In the genomic region with DNA sequence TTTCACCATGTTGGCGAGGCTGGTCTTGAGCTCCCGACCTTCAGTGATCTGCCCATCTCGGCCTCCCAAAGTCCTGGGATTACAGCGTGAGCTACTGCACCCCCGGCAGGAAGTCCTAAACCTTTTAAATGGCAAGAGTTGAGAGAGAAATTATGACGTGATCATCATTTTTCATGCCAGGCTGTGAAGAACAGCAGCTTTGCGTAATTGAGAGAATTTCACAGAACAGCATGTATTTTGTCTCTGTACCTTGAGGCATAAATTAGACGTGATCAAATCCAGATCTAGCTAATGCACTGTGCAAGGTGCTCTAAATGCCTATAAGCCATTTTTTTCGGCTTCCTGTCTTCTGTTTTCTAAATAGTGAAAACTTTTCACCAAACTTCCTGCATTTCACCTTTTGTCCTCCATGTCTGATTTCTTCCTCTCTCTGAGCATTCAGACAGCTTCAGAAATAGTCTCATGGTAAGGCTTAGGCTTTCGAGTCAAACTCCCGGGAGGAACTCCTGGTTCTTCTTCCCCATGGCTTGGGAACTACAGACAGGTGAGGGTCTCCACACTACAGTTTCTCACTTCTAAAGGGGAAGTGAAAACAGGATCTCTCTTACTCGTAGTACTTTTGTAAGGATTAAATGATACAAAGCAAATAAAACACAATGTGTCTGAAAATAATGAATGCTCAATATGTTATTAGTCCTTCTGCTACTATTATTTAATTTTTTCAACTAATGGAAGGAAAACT, we compare ENCODE assay signal across 10 cellular contexts. TPM values are rescaled to one million over a fixed set of nuclear protein-coding genes. Genes with fewer than 3 reads are reported as not detected.
A peak's percentile ranks its signal among the peaks of the same experiment; 100 is the strongest.
DNase-seq lines count a peak whose midpoint lies in the region; ATAC-seq, FAIRE-seq and TF ChIP-seq lines count a peak whose summit lies in the region.
"Had no signal": no experiment of that assay in that cellular context is flagged by ENCODE, and none has a peak within 500 bp of the region (broad histone marks: within the 10 kb centered on the region; RNA-seq: fewer than 3 reads in every experiment).

No MANE protein-coding gene starts in this region.

- H4K20me1 ChIP-seq in HepG2 (ENCODE audit: insufficient read depth, low read length): no peaks in the 10 kb centered on the region

- H3K9me3 ChIP-seq in HepG2 (ENCODE audit: low read length): no peaks in the 10 kb centered on the region
- no peaks in the 10 kb centered on the region for H3K9me3 ChIP-seq in right lobe of liver
- no peaks in the 10 kb centered on the region for H3K9me3 ChIP-seq in endodermal cell (ENCODE audit: control insufficient read depth, low read length)
- no peaks in the 10 kb centered on the region for H3K9me3 ChIP-seq in tibial nerve

- H3K79me2 ChIP-seq in HepG2 (ENCODE audit: insufficient read depth, low read length): peaks cover 85% of the 10 kb centered on the region

- in situ Hi-C loops in HepG2 (cut with HindIII; ENCODE audit: extremely low pct_ligation_motif_present, low pct_unique_long_range_greater_than_20kb): no loop called here

- peak overlapping the region; percentile 64 for H3K4me2 ChIP-seq in HepG2 (ENCODE audit: low read depth, low read length)

- CTCF ChIA-PET in HepG2 (lab: Yijun Ruan, JAX; ENCODE audit: low intra/inter-chr PET ratio, low total read pairs): no interaction called here

- H3K36me3 ChIP-seq in HepG2 (replicated peaks in 1 of 2; ENCODE audit: control insufficient read depth in 1 of 2, insufficient read depth in 2 of 2, low read length in 2 of 2): no peaks in the 10 kb centered on the region
- no peaks in the 10 kb centered on the region for H3K36me3 ChIP-seq in right lobe of liver
- H3K36me3 ChIP-seq in endodermal cell (ENCODE audit: control insufficient read depth, insufficient read depth, low read length): no peaks in the 10 kb centered on the region
- no peaks in the 10 kb centered on the region for H3K36me3 ChIP-seq in tibial nerve

- H3K27me3 Mint-ChIP-seq in endodermal cell (ENCODE audit: insufficient read depth): no peaks in the 10 kb centered on the region

- no peak for TF ChIP-seq RAD21 in HepG2 (CRISPR knock-in tag; IDR thresholded peaks at IDR 0.05)

- H3K9ac ChIP-seq in HepG2 (ENCODE audit: insufficient read depth, low read depth, low read length): peak overlapping the region; percentile 55
- no peak overlapping the region for H3K9ac ChIP-seq in endodermal cell (ENCODE audit: extremely low read depth, low read length, poor library complexity, severe bottlenecking)

- no TSS peak for BruUV-seq in HepG2 (replicated peaks; lab: Mats Ljungman, UMichigan)

- TF ChIP-seq POLR2A in HepG2 (IDR thresholded peaks at IDR 0.05; ENCODE audit: insufficient read depth in 1 of 2, low read depth in 2 of 2, low read length in 2 of 2) (no peak), right lobe of liver (IDR thresholded peaks at IDR 0.05) (no peak), tibial nerve (IDR thresholded peaks at IDR 0.05) (no peak), H54 (IDR thresholded peaks at IDR 0.05; ENCODE audit: low read depth, low read length) (no peak)

- POLR2A ChIA-PET in HepG2 (lab: Yijun Ruan, JAX): interaction anchor here (1.4 kb wide), 1 partner anchor 182 kb away, joined by 3 read pairs; the partner anchor contains the start of gene INTS6

- no peaks in the 10 kb centered on the region for H3K9me3 Mint-ChIP-seq in endodermal cell

- H3K4me1 Mint-ChIP-seq in endodermal cell: peaks cover 43% of the 10 kb centered on the region

- FAIRE-seq in HepG2 (lab: Jason Lieb, UNC) (no peak), H54 (lab: Jason Lieb, UNC) (no peak)

- H3K4me3 Mint-ChIP-seq in endodermal cell: no peak overlapping the region

- TF ChIP-seq EP300 in HepG2 (IDR thresholded peaks at IDR 0.05; ENCODE audit: low read depth in 2 of 2, low read length in 2 of 2) (no peak), HepG2 (CRISPR knock-in tag; IDR thresholded peaks at IDR 0.05; ENCODE audit: borderline replicate concordance) (no peak), tibial nerve (IDR thresholded peaks at IDR 0.05) (no peak)

- H3K4me3 ChIP-seq in HepG2 (replicated peaks in 1 of 3; ENCODE audit: insufficient read depth in 1 of 3, low read depth in 2 of 3, low read length in 3 of 3) (no peak overlapping the region; a peak in 1 of 6 replicates), right lobe of liver (no peak overlapping the region), endodermal cell (ENCODE audit: low read length) (no peak overlapping the region), tibial nerve (no peak overlapping the region)

- no peak for ATAC-seq in HepG2
- ATAC-seq in right lobe of liver: no peak
- no peak for ATAC-seq in SK-N-SH treated with all-trans-retinoic acid at 6 μM for 48 hours
- no peak for ATAC-seq in GM19023 (IDR thresholded peaks at IDR 0.05; ENCODE audit: unreplicated experiment)
- ATAC-seq in HG03097 (IDR thresholded peaks at IDR 0.05; ENCODE audit: low FRiP score, unreplicated experiment): no peak

- no peaks in the 10 kb centered on the region for H3K36me3 Mint-ChIP-seq in endodermal cell (ENCODE audit: low read depth)

- peak overlapping the region; percentile 89 for H3K27ac ChIP-seq in HepG2 (ENCODE audit: extremely low read length, insufficient read depth, low read length)
- no peak overlapping the region for H3K27ac ChIP-seq in right lobe of liver
- H3K27ac ChIP-seq in endodermal cell (ENCODE audit: low read depth, low read length): no peak overlapping the region
- peak overlapping the region in 3 of 4 donors; percentile 1 to 86 (median 64) for H3K27ac ChIP-seq in tibial nerve

- 95% methylated on average over 12 of the region's 12 CpGs for WGBS in HepG2 (ENCODE audit: low lambda C conversion rate)
- WGBS in right lobe of liver (ENCODE audit: insufficient coverage, low coverage, low lambda C conversion rate, missing lambda C conversion rate): 77% methylated on average over 12 of the region's 12 CpGs
- WGBS in endodermal cell (ENCODE audit: insufficient coverage in 1 of 2, insufficient read length in 1 of 2), 2 experiments: 92 to 96% methylated on average over 9 to 11 of the region's 12 CpGs
- WGBS in tibial nerve, 2 donors: 67 to 70% methylated on average over 12 of the region's 12 CpGs

- H2AFZ ChIP-seq in HepG2 (ENCODE audit: low read length): no peak overlapping the region

- H3K27me3 ChIP-seq in HepG2 (ENCODE audit: control insufficient read depth in 1 of 2, insufficient read depth in 2 of 2, low read length in 2 of 2): no peaks in the 10 kb centered on the region
- H3K27me3 ChIP-seq in right lobe of liver: no peaks in the 10 kb centered on the region
- no peaks in the 10 kb centered on the region for H3K27me3 ChIP-seq in endodermal cell (ENCODE audit: control insufficient read depth, insufficient read depth, low read length, poor library complexity, severe bottlenecking)
- H3K27me3 ChIP-seq in tibial nerve: no peaks in the 10 kb centered on the region

- intact Hi-C loops in HepG2 (cut with micrococcal nuclease; ENCODE audit: unreplicated experiment): no loop called here
- intact Hi-C loops in right lobe of liver (cut with DNase I): no loop called here

- H3K4me1 ChIP-seq in HepG2 (ENCODE audit: insufficient read depth, low read length) (peaks cover 89% of the 10 kb centered on the region), right lobe of liver (peaks cover 0 to 17% (median 8%) of the 10 kb centered on the region in 4 donors), endodermal cell (ENCODE audit: control insufficient read depth, insufficient read depth, low read length) (no peaks in the 10 kb centered on the region), tibial nerve (peaks cover 0 to 93% (median 27%) of the 10 kb centered on the region in 4 donors)

- peak overlapping the region; percentile 33 for H3K27ac Mint-ChIP-seq in endodermal cell

- no peak for DNase-seq in HepG2 (ENCODE audit: low spot score)
- DNase-seq in right lobe of liver: no peak
- peak; percentile 28 for DNase-seq in endodermal cell
- no peak for DNase-seq in tibial nerve (ENCODE audit: low spot score in 2 of 2)
- DNase-seq in H54 (ENCODE audit: insufficient read length, low spot score): no peak
- DNase-seq: activated CD8-positive, alpha-beta memory T cell treated with anti-CD3 and anti-CD28 coated beads, Interleukin-2, amount 50 U/mL, for 48 hours; NCI-H1436 treated with DMSO at 0.1 percent for 48 hours had no signal

- TF ChIP-seq CTCF in HepG2 (CRISPR knock-in tag; IDR thresholded peaks at IDR 0.05) (no peak), right lobe of liver (IDR thresholded peaks at IDR 0.05) (no peak), endodermal cell (conservative IDR thresholded peaks at IDR 0.05) (no peak), tibial nerve (IDR thresholded peaks at IDR 0.05) (no peak)

TF ChIP-seq in SK-N-SH treated with all-trans-retinoic acid at 6 μM for 48 hours, 23 proteins besides CTCF, POLR2A, EP300 and RAD21 (continues in another document):
- TF ChIP-seq ISL1 (CRISPR knock-in tag; IDR thresholded peaks at IDR 0.05) (0 out of 2 replicates have a peak, but pooled peaks have one; percentile 17), SNAI2 (CRISPR knock-in tag; IDR thresholded peaks at IDR 0.05) (0 out of 2 replicates have a peak, but pooled peaks have one; percentile 23)

RNA-seq across cellular contexts. Expression of gene WDFY2, which starts 51.0 kb away (rescaled TPM):
- total RNA-seq in HepG2 (2016; rRNA removed; fragmentation: Illumina TruSeq; extraction: Trizol) (16.4 and 22.6 TPM in 2 replicates), right lobe of liver (10 to 100 TPM in 1 of 6 experiments, 1 to 10 TPM in 5; 4.5 to 12.0 (median 7.3) TPM), endodermal cell (10 to 100 TPM; 20.6 to 28.0 TPM), tibial nerve (10 to 100 TPM; 12.9 to 23.2 (median 17.1) TPM)
- 2.3 and 2.6 TPM in 2 replicates for total RNA-seq in HepG2 (2016; cell fraction: cytosol; rRNA removed; fragmentation: Illumina TruSeq; extraction: Trizol; ENCODE audit: low read depth)
- total RNA-seq in HepG2 (2016; cell fraction: insoluble cytoplasmic fraction; rRNA removed; fragmentation: Illumina TruSeq; extraction: Trizol): 17.3 and 21.4 TPM in 2 replicates
- total RNA-seq in HepG2 (2016; cell fraction: membrane; rRNA removed; fragmentation: Illumina TruSeq; extraction: Trizol): 5.6 and 7.0 TPM in 2 replicates
- total RNA-seq in HepG2 (2016; cell fraction: nucleus; rRNA removed; fragmentation: Illumina TruSeq; extraction: Trizol): 70.9 and 71.5 TPM in 2 replicates
- 27.0 and 27.5 TPM in 2 replicates for polyA plus RNA-seq in HepG2 (2011; rRNA removed)
- polyA plus RNA-seq in HepG2 (2011; cell fraction: cytosol; rRNA removed): 8.0 and 11.1 TPM in 2 replicates
- polyA plus RNA-seq in HepG2 (2011; cell fraction: nucleus; rRNA removed): 67.6 and 71.9 TPM in 2 replicates
- polyA plus RNA-seq in HepG2 (2012): 21.4 and 23.6 TPM in 2 replicates
- polyA plus RNA-seq in HepG2 (2016; cell fraction: cytosol; fragmentation: Illumina TruSeq; extraction: Trizol; ENCODE audit: low read depth): 1.3 and 1.7 TPM in 2 replicates
- polyA plus RNA-seq in HepG2 (2016; cell fraction: insoluble cytoplasmic fraction; fragmentation: Illumina TruSeq; extraction: Trizol; ENCODE audit: low read depth): 16.8 and 17.1 TPM in 2 replicates
- polyA plus RNA-seq in HepG2 (2016; cell fraction: membrane; fragmentation: Illumina TruSeq; extraction: Trizol; ENCODE audit: low read depth): 3.4 and 3.7 TPM in 2 replicates
- 63.8 and 64.3 TPM in 2 replicates for polyA plus RNA-seq in HepG2 (2016; cell fraction: nucleus; fragmentation: Illumina TruSeq; extraction: Trizol; ENCODE audit: insufficient read depth, low read depth)
- 10.1 and 51.6 TPM in 2 replicates for polyA minus RNA-seq in HepG2 (2011; rRNA and poly(A)+ RNA removed; ENCODE audit: low replicate concordance)
- 12.9 and 15.9 TPM in 2 replicates for polyA minus RNA-seq in HepG2 (2011; cell fraction: cytosol; rRNA and poly(A)+ RNA removed)
- polyA minus RNA-seq in HepG2 (2011; cell fraction: nucleus; rRNA and poly(A)+ RNA removed): 150 and 174 TPM in 2 replicates
- polyA plus RNA-seq in endodermal cell (2013, experiment 1 of 2): 20.6 TPM
- 15.5 TPM for polyA plus RNA-seq in endodermal cell (2013, experiment 2 of 2)

Comparison
In these comparisons a context has a peak if more than half of its experiments do, and no peak if none do; other contexts are left out.
1. H3K27ac ChIP-seq: peak in HepG2 (single experiment) and tibial nerve (3 of 4); none in right lobe of liver (0 of 3) and endodermal cell (single experiment).